Comparison of ENCODE assay signal across 10 cellular contexts in genomic region chr10:103716206-103717160, GRCh38.
DNase-seq lines count a peak whose midpoint lies in the region; ATAC-seq, FAIRE-seq and TF ChIP-seq lines count a peak whose summit lies in the region.
"Had no signal": no experiment of that assay in that cellular context is flagged by ENCODE, and none has a peak within 500 bp of the region (broad histone marks: within the 10 kb centered on the region; RNA-seq: fewer than 3 reads in every experiment).

No MANE protein-coding gene starts in this region.

- FAIRE-seq in pancreas (lab: Jason Lieb, UNC) = no peak

- TF ChIP-seq CTCF in AG10803 (conservative IDR thresholded peaks at IDR 0.05; ENCODE audit: low read length) (0 out of 2 replicates have a peak, but pooled peaks have one; percentile 3), RWPE2 (IDR thresholded peaks at IDR 0.05; ENCODE audit: poor library complexity, severe bottlenecking) (peak; percentile 25), pancreas (IDR thresholded peaks at IDR 0.05) (no peak)

- peaks cover 42% of the 10 kb centered on the region for H3K36me3 ChIP-seq in RWPE2 (ENCODE audit: low read depth)
- H3K36me3 ChIP-seq in pancreas = no peaks in the 10 kb centered on the region

- 55 to 60% methylated on average over 11 of the region's 11 CpGs for WGBS in pancreas, 2 donors

- peaks cover 33% of the 10 kb centered on the region for H3K4me1 ChIP-seq in RWPE2 (ENCODE audit: insufficient read depth, poor library complexity, severe bottlenecking)
- peaks cover 0 to 5% (median 0%) of the 10 kb centered on the region in 3 donors for H3K4me1 ChIP-seq in pancreas
- H3K4me1 ChIP-seq: ascending aorta had no signal

- H3K4me3 ChIP-seq in AG10803 (ENCODE audit: low read length) (no peak overlapping the region), RWPE2 (ENCODE audit: severe bottlenecking) (no peak overlapping the region), pancreas (no peak overlapping the region)
- H3K4me3 ChIP-seq: ascending aorta had no signal

- H3K27me3 ChIP-seq in RWPE2 (ENCODE audit: insufficient read depth, poor library complexity, severe bottlenecking) (no peaks in the 10 kb centered on the region), pancreas (no peaks in the 10 kb centered on the region)
- H3K27me3 ChIP-seq: ascending aorta had no signal

- ATAC-seq in RWPE2 (ENCODE audit: low read depth) (peak; percentile 52), pancreas (peak; percentile 63 to 85 (median 75)), GM18867 (IDR thresholded peaks at IDR 0.05; ENCODE audit: unreplicated experiment) (no peak)

- no peaks in the 10 kb centered on the region for H3K9me3 ChIP-seq in RWPE2 (ENCODE audit: severe bottlenecking)
- H3K9me3 ChIP-seq in pancreas = no peaks in the 10 kb centered on the region
- H3K9me3 ChIP-seq: ascending aorta had no signal

- H3K27ac ChIP-seq in RWPE2 (ENCODE audit: poor library complexity, severe bottlenecking) = peak overlapping the region; percentile 72
- peak overlapping the region; percentile 43 to 79 (median 68) for H3K27ac ChIP-seq in pancreas
- H3K27ac ChIP-seq: ascending aorta had no signal

- intact Hi-C loops in pancreas (cut with DNase I) = no loop called here

- peak; percentile 20 for DNase-seq in AG10803 (ENCODE audit: low read depth)
- DNase-seq in RWPE2 (ENCODE audit: low spot score) = no peak
- peak; percentile 88 for DNase-seq in foreskin melanocyte
- peak in 4 of 6 donors; percentile 44 to 65 (median 58) for DNase-seq in pancreas
- DNase-seq in SKM-1 treated with dmso at 0.1 percent for 144 hours (lab: John Stamatoyannopoulos, UW; ENCODE audit: unreplicated experiment) = no peak
- DNase-seq in activated gamma-delta T cell treated with Interleukin-2 at 50 U/mL for 16 hours = no peak
- no peak for DNase-seq in OCI-M2 (lab: John Stamatoyannopoulos, UW; ENCODE audit: unreplicated experiment)
- DNase-seq: activated CD8-positive, alpha-beta memory T cell treated with anti-CD3 and anti-CD28 coated beads for 24 hours had no signal

Comparison
In these comparisons a context has a peak if more than half of its experiments do, and no peak if none do; other contexts are left out.
1. DNase-seq: peak in AG10803 (single experiment), foreskin melanocyte (single experiment) and pancreas (4 of 6); none in RWPE2 (single experiment), SKM-1 treated with dmso at 0.1 percent for 144 hours (single experiment), activated gamma-delta T cell treated with Interleukin-2 at 50 U/mL for 16 hours (single experiment) and OCI-M2 (single experiment).
2. CTCF ChIP-seq: peak in AG10803 (single experiment) and RWPE2 (single experiment); none in pancreas (0 of 4).